In genomic region chr7:158829342-158830210, GRCh38 we compare ENCODE assay signal across 8 cellular contexts. TPM values are rescaled to one million over a fixed set of nuclear protein-coding genes. Genes with fewer than 3 reads are reported as not detected.
DNase-seq lines count a peak whose midpoint lies in the region; ATAC-seq and TF ChIP-seq lines count a peak whose summit lies in the region.

Gene ESYT2 (minus strand): TSS chr7:158829509. CDS start chr7:158829418, 91 bp downstream.

- H3K4me1 Mint-ChIP-seq in CD4-positive, alpha-beta T cell (ENCODE audit: low read depth) = peaks cover 34% of the 10 kb centered on the region
- peaks cover 38% of the 10 kb centered on the region for H3K4me1 Mint-ChIP-seq in activated CD4-positive, alpha-beta memory T cell treated with anti-CD3 and anti-CD28 coated beads, Interleukin-2, amount 10 ng/mL, durations not matched to agents 7 days and 5 days

- no peaks in the 10 kb centered on the region for H3K9me3 Mint-ChIP-seq in CD4-positive, alpha-beta T cell
- H3K9me3 Mint-ChIP-seq in activated CD4-positive, alpha-beta memory T cell treated with anti-CD3 and anti-CD28 coated beads, Interleukin-2, amount 10 ng/mL, durations not matched to agents 7 days and 5 days = no peaks in the 10 kb centered on the region

- POLR2A ChIA-PET in CD4-positive, alpha-beta T cell (lab: Charles Lee) = interaction anchor here (0.6 to 10.0 kb wide), 24 partner anchors 15 to 1906 kb away, joined by 3 to 256 read pairs (median 4); partner anchors contain the start of genes DYNC2I1 and NCAPG2
- POLR2A ChIA-PET in activated CD4-positive, alpha-beta memory T cell treated with anti-CD3 and anti-CD28 coated beads, Interleukin-2, amount 10 ng/mL, durations not matched to agents 7 days and 5 days (lab: Charles Lee) = interaction anchor here (0.7 to 10.8 kb wide), 23 partner anchors 10 to 128 kb away, joined by 3 to 134 read pairs (median 5); partner anchors contain the start of gene NCAPG2

- peak; percentile 98 to 100 (median 100) for DNase-seq in CD4-positive, alpha-beta T cell
- peak; percentile 75 for DNase-seq in NCI-H82 treated with DMSO at 0.1 percent for 48 hours (lab: John Stamatoyannopoulos, UW; ENCODE audit: unreplicated experiment)
- peak; percentile 98 for DNase-seq in activated CD4-positive, alpha-beta memory T cell treated with anti-CD3 and anti-CD28 coated beads, Interleukin-2, amount 10 ng/mL, durations not matched to agents 7 days and 5 days
- DNase-seq in lung (ENCODE audit: low spot score) = peak; percentile 97
- peak; percentile 97 to 100 (median 99) for DNase-seq in stimulated activated CD4-positive, alpha-beta T cell treated with anti-CD3 and anti-CD28 coated beads, TNF-alpha, amount 100 ng/mL, for 48 hours (ENCODE audit: low read depth in 3 of 3)

- CTCF ChIA-PET in CD4-positive, alpha-beta T cell (lab: Charles Lee) = interaction anchor here (0.7 to 1.9 kb wide), 10 partner anchors 11 to 125 kb away, joined by 3 to 8 read pairs (median 4); partner anchors contain the start of gene NCAPG2
- CTCF ChIA-PET in activated CD4-positive, alpha-beta memory T cell treated with anti-CD3 and anti-CD28 coated beads, Interleukin-2, amount 10 ng/mL, durations not matched to agents 7 days and 5 days (lab: Charles Lee) = interaction anchor here (0.6 to 1.9 kb wide), 13 partner anchors 13 to 284 kb away, joined by 3 to 5 read pairs (median 3); partner anchors contain the start of genes DYNC2I1 and NCAPG2

- no peaks in the 10 kb centered on the region for H3K9me3 ChIP-seq in CD4-positive, alpha-beta T cell (ENCODE audit: control insufficient read depth, low read length)
- H3K9me3 ChIP-seq in duodenal mucosa (ENCODE audit: control insufficient read depth in 1 of 2, low read length in 2 of 2) = no peaks in the 10 kb centered on the region
- no peaks in the 10 kb centered on the region for H3K9me3 ChIP-seq in lung (ENCODE audit: control insufficient read depth in 2 of 2, insufficient read depth in 1 of 2, low read length in 1 of 2)

- peak within 1 kb of the TSS; percentile 93 for H3K4me3 Mint-ChIP-seq in CD4-positive, alpha-beta T cell
- H3K4me3 Mint-ChIP-seq in activated CD4-positive, alpha-beta memory T cell treated with anti-CD3 and anti-CD28 coated beads, Interleukin-2, amount 10 ng/mL, durations not matched to agents 7 days and 5 days = peak within 1 kb of the TSS; percentile 93

- peak; percentile 77 for ATAC-seq in CD4-positive, alpha-beta T cell (ENCODE audit: poor library complexity)
- ATAC-seq in GM19397 (IDR thresholded peaks at IDR 0.05; ENCODE audit: unreplicated experiment) = peak; percentile 88
- ATAC-seq in HG03571 (IDR thresholded peaks at IDR 0.05; ENCODE audit: unreplicated experiment) = peak; percentile 80
- peak; percentile 93 for ATAC-seq in lung (ENCODE audit: insufficient read depth, low FRiP score)

- intact Hi-C loops in CD4-positive, alpha-beta T cell (cut with DNase I, micrococcal nuclease) = loop anchor here (1.0 to 10.0 kb wide), 8 partner anchors 15 to 125 kb away; partner anchors contain the start of genes DYNC2I1 (in 2 of the 2) and NCAPG2 (in 2 of the 2)

- TF ChIP-seq CTCF in CD4-positive, alpha-beta T cell (IDR thresholded peaks at IDR 0.05) = no peak
- TF ChIP-seq CTCF in lung (IDR thresholded peaks at IDR 0.05; ENCODE audit: control extremely low read depth, extremely low read depth) = no peak

- H3K4me3 ChIP-seq in duodenal mucosa (ENCODE audit: low read depth in 1 of 2, low read length in 2 of 2) (peak within 1 kb of the TSS; percentile 83 to 84), lung (peak within 1 kb of the TSS; percentile 96)

- peaks cover 19% of the 10 kb centered on the region for H3K36me3 Mint-ChIP-seq in CD4-positive, alpha-beta T cell (ENCODE audit: low read depth)
- H3K36me3 Mint-ChIP-seq in activated CD4-positive, alpha-beta memory T cell treated with anti-CD3 and anti-CD28 coated beads, Interleukin-2, amount 10 ng/mL, durations not matched to agents 7 days and 5 days (ENCODE audit: low read depth) = peaks cover 22% of the 10 kb centered on the region

- H3K27me3 Mint-ChIP-seq in CD4-positive, alpha-beta T cell = no peaks in the 10 kb centered on the region
- H3K27me3 Mint-ChIP-seq in activated CD4-positive, alpha-beta memory T cell treated with anti-CD3 and anti-CD28 coated beads, Interleukin-2, amount 10 ng/mL, durations not matched to agents 7 days and 5 days = peaks cover 11% of the 10 kb centered on the region

- WGBS in lung, 2 donors = 0% methylated on average over 80 to 120 of the region's 120 CpGs

- H3K4me1 ChIP-seq in duodenal mucosa (ENCODE audit: control insufficient read depth in 1 of 2, insufficient read depth in 2 of 2, low read length in 2 of 2) (peaks cover 19 to 20% of the 10 kb centered on the region in 2 donors), lung (ENCODE audit: control insufficient read depth in 2 of 2, insufficient read depth in 2 of 2, low read length in 2 of 2) (peaks cover 2 to 6% of the 10 kb centered on the region in 2 donors)

- H3K27ac Mint-ChIP-seq in CD4-positive, alpha-beta T cell = peak within 1 kb of the TSS; percentile 92
- H3K27ac Mint-ChIP-seq in activated CD4-positive, alpha-beta memory T cell treated with anti-CD3 and anti-CD28 coated beads, Interleukin-2, amount 10 ng/mL, durations not matched to agents 7 days and 5 days = peak within 1 kb of the TSS; percentile 91

- H3K27ac ChIP-seq in CD4-positive, alpha-beta T cell (ENCODE audit: low read depth, low read length) = peak within 1 kb of the TSS; percentile 91
- H3K27ac ChIP-seq in duodenal mucosa (ENCODE audit: low read depth, low read length) = peak within 1 kb of the TSS; percentile 99
- H3K27ac ChIP-seq in lung (ENCODE audit: low read depth in 1 of 2, low read length in 1 of 2) = peak within 1 kb of the TSS; percentile 99 to 100

- H3K36me3 ChIP-seq in duodenal mucosa (ENCODE audit: control insufficient read depth in 1 of 2, insufficient read depth in 2 of 2, low read length in 2 of 2) (no peaks in the 10 kb centered on the region), lung (ENCODE audit: control insufficient read depth in 2 of 2, insufficient read depth in 2 of 2, low read length in 2 of 2) (peaks cover 0 to 1% of the 10 kb centered on the region in 2 donors)

- H3K9ac ChIP-seq in duodenal mucosa (ENCODE audit: low read depth in 1 of 2, low read length in 2 of 2) = peak within 1 kb of the TSS; percentile 98

- no peaks in the 10 kb centered on the region for H3K27me3 ChIP-seq in CD4-positive, alpha-beta T cell (ENCODE audit: control insufficient read depth, insufficient read depth, low read length)
- H3K27me3 ChIP-seq in duodenal mucosa (ENCODE audit: control insufficient read depth in 1 of 2, insufficient read depth in 2 of 2, low read length in 2 of 2) (no peaks in the 10 kb centered on the region), lung (ENCODE audit: control insufficient read depth, insufficient read depth) (no peaks in the 10 kb centered on the region)

RNA-seq across cellular contexts. Expression of gene ESYT2, which starts in this region (rescaled TPM):
- total RNA-seq in CD4-positive, alpha-beta T cell = 100 to 1,000 TPM; 106 to 112 TPM
- total RNA-seq in activated CD4-positive, alpha-beta memory T cell treated with anti-CD3 and anti-CD28 coated beads, Interleukin-2, amount 10 ng/mL, durations not matched to agents 7 days and 5 days = 100 to 1,000 TPM; 128 to 133 TPM
- 10 to 100 TPM; 79.7 to 83.0 TPM for total RNA-seq in lung
- polyA plus RNA-seq in lung = 10 to 100 TPM; 16.4 to 36.2 TPM

Comparison
In these comparisons a context has a peak if more than half of its experiments do, and no peak if none do; other contexts are left out.
1. Peak in every context shown above with its lines: DNase-seq, ATAC-seq, H3K4me3 ChIP-seq and H3K27ac ChIP-seq.